21 cellular contexts compared by ENCODE assay signal in genomic region chr19:33503791-33504444, GRCh38.
"Had no signal": no experiment of that assay in that cellular context is flagged by ENCODE, and none has a peak within 500 bp of the region (broad histone marks: within the 10 kb centered on the region; RNA-seq: fewer than 3 reads in every experiment).

No MANE protein-coding gene starts in this region.

- H3K4me1 ChIP-seq: transverse colon had no signal

- H3K27ac Mint-ChIP-seq: activated T-cell treated with anti-CD3 and anti-CD28 coated beads, Interleukin-2, amount 50 U/mL, for 72 hours; memory B cell; natural killer cell; stimulated activated naive CD8-positive, alpha-beta T cell treated with anti-CD3 and anti-CD28 coated beads, Interleukin-15, amount 100 ng/mL, for 72 hours; T-cell had no signal

- H3K4me1 Mint-ChIP-seq: stimulated activated naive CD8-positive, alpha-beta T cell treated with anti-CD3 and anti-CD28 coated beads, Interleukin-15, amount 100 ng/mL, for 72 hours; T-cell had no signal

- H3K27me3 Mint-ChIP-seq: central memory CD8-positive, alpha-beta T cell; memory B cell; stimulated activated naive CD8-positive, alpha-beta T cell treated with anti-CD3 and anti-CD28 coated beads, Interleukin-15, amount 100 ng/mL, for 72 hours; T-cell had no signal

- H3K4me3 Mint-ChIP-seq: activated T-cell treated with anti-CD3 and anti-CD28 coated beads, Interleukin-2, amount 50 U/mL, for 72 hours; central memory CD8-positive, alpha-beta T cell; memory B cell; natural killer cell; stimulated activated naive CD8-positive, alpha-beta T cell treated with anti-CD3 and anti-CD28 coated beads, Interleukin-15, amount 100 ng/mL, for 72 hours; T-cell had no signal

- ATAC-seq: activated T-cell treated with anti-CD3 and anti-CD28 coated beads, Interleukin-2, amount 50 U/mL, for 72 hours; gastrocnemius medialis; left ventricle myocardium superior; natural killer cell; stimulated activated naive CD8-positive, alpha-beta T cell treated with anti-CD3 and anti-CD28 coated beads, Interleukin-15, amount 100 ng/mL, for 72 hours; T-cell had no signal

- H3K9me3 Mint-ChIP-seq: central memory CD8-positive, alpha-beta T cell; memory B cell; natural killer cell; T-cell had no signal

- H3K9me3 ChIP-seq: gastrocnemius medialis, heart left ventricle, right atrium auricular region, suprapubic skin, transverse colon had no signal

- H3K27me3 ChIP-seq: gastrocnemius medialis, heart left ventricle, right atrium auricular region, suprapubic skin, transverse colon had no signal

- H3K36me3 Mint-ChIP-seq: natural killer cell had no signal

- H3K4me3 ChIP-seq: gastrocnemius medialis, heart left ventricle, right atrium auricular region, SK-N-MC, suprapubic skin, transverse colon had no signal

- H3K27ac ChIP-seq: gastrocnemius medialis, heart left ventricle, right atrium auricular region, SK-N-MC, suprapubic skin, transverse colon had no signal

- DNase-seq: activated CD4-positive, alpha-beta T cell treated with anti-CD3 and anti-CD28 coated beads, Interleukin-2, amount 50 U/mL, for 1 hour; activated CD8-positive, alpha-beta memory T cell treated with anti-CD3 and anti-CD28 coated beads for 24 hours; activated CD8-positive, alpha-beta memory T cell treated with anti-CD3 and anti-CD28 coated beads, Interleukin-2, amount 50 U/mL, for 48 hours; activated effector memory CD4-positive, alpha-beta T cell treated with anti-CD3 and anti-CD28 coated beads, Interleukin-2, amount 50 U/mL, for 16 hours; activated naive CD4-positive, alpha-beta T cell treated with anti-CD3 and anti-CD28 coated beads, Interleukin-2, amount 50 U/mL, for 16 hours; activated T-cell treated with anti-CD3 and anti-CD28 coated beads, Interleukin-2, amount 50 U/mL, for 72 hours; cortex of kidney; gastrocnemius medialis; natural killer cell; occipital lobe; stimulated activated naive CD8-positive, alpha-beta T cell treated with anti-CD3 and anti-CD28 coated beads, Interleukin-15, amount 100 ng/mL, for 72 hours; T-cell; T1000; transverse colon had no signal
